Comparison of ENCODE assay signal across 34 cellular contexts in genomic region chrX:133706890-133707289, GRCh38.
"Had no signal": no experiment of that assay in that cellular context is flagged by ENCODE, and none has a peak within 500 bp of the region (broad histone marks: within the 10 kb centered on the region; RNA-seq: fewer than 3 reads in every experiment).

No MANE protein-coding gene starts in this region.

- H3K36me3 ChIP-seq: adrenal gland, ascending aorta, brain microvascular endothelial cell, breast epithelium, cardiac muscle cell had no signal

- ATAC-seq: activated naive CD4-positive, alpha-beta T cell treated with anti-CD3 and anti-CD28 coated beads, Interleukin-2, amount 50 U/mL, for 72 hours; activated naive CD8-positive, alpha-beta T cell treated with anti-CD3 and anti-CD28 coated beads, Interleukin-2, amount 50 U/mL, for 24 hours; activated T-cell treated with anti-CD3 and anti-CD28 coated beads, Interleukin-2, amount 50 U/mL, for 4 hours; activated T-cell treated with anti-CD3 and anti-CD28 coated beads, Interleukin-2, amount 50 U/mL, for 72 hours; activated T-helper 17 cell treated with anti-CD3 and anti-CD28 coated beads, Interleukin-2, amount 50 U/mL, for 72 hours; body of pancreas had no signal

- H3K27me3 ChIP-seq: ascending aorta, body of pancreas, brain microvascular endothelial cell, cardiac muscle cell had no signal

- FAIRE-seq: astrocyte, bronchial epithelial cell had no signal

- H3K4me3 ChIP-seq: adrenal gland, ascending aorta, body of pancreas, breast epithelium, cardiac muscle cell had no signal

- DNase-seq: activated effector memory CD4-positive, alpha-beta T cell treated with anti-CD3 and anti-CD28 coated beads, Interleukin-2, amount 50 U/mL, for 16 hours; activated effector memory CD4-positive, alpha-beta T cell treated with Interleukin-2 at 50 U/mL for 16 hours; activated gamma-delta T cell; activated gamma-delta T cell treated with Interleukin-2 at 50 U/mL for 16 hours; activated naive CD4-positive, alpha-beta T cell; activated naive CD4-positive, alpha-beta T cell treated with anti-CD3 and anti-CD28 coated beads for 36 hours; activated naive CD4-positive, alpha-beta T cell treated with anti-CD3 and anti-CD28 coated beads, Interleukin-2, amount 10 ng/mL, durations not matched to agents 7 days and 5 days; activated naive CD4-positive, alpha-beta T cell treated with anti-CD3 and anti-CD28 coated beads, Interleukin-2, amount 50 U/mL, for 16 hours; activated naive CD4-positive, alpha-beta T cell treated with Interleukin-2 at 50 U/mL for 16 hours; activated naive CD8-positive, alpha-beta T cell treated with anti-CD3 and anti-CD28 coated beads for 36 hours; activated naive CD8-positive, alpha-beta T cell treated with anti-CD3 and anti-CD28 coated beads, Interleukin-2, amount 10 ng/mL, durations not matched to agents 7 days and 5 days; activated naive CD8-positive, alpha-beta T cell treated with anti-CD3 and anti-CD28 coated beads, Interleukin-2, amount 50 U/mL, for 24 hours; activated T-cell treated with anti-CD3 and anti-CD28 coated beads, Interleukin-2, amount 50 U/mL, for 1 hour; activated T-cell treated with anti-CD3 and anti-CD28 coated beads, Interleukin-2, amount 50 U/mL, for 24 hours; activated T-cell treated with anti-CD3 and anti-CD28 coated beads, Interleukin-2, amount 50 U/mL, for 4 hours; activated T-cell treated with anti-CD3 and anti-CD28 coated beads, Interleukin-2, amount 50 U/mL, for 48 hours; activated T-cell treated with anti-CD3 and anti-CD28 coated beads, Interleukin-2, amount 50 U/mL, for 72 hours; adrenal gland; amniotic stem cell; amygdala; anterior cingulate cortex; aorta; body of pancreas; brain microvascular endothelial cell; caudate nucleus; central memory CD4-positive, alpha-beta T cell; cerebellar nuclear complex had no signal

- H3K4me1 ChIP-seq: adrenal gland, ascending aorta, breast epithelium had no signal

- H3K9me3 ChIP-seq: adrenal gland, ascending aorta, body of pancreas, breast epithelium had no signal

- H3K27ac ChIP-seq: adrenal gland, ascending aorta, body of pancreas, brain microvascular endothelial cell, breast epithelium, cardiac muscle cell had no signal
